In the genomic region with DNA sequence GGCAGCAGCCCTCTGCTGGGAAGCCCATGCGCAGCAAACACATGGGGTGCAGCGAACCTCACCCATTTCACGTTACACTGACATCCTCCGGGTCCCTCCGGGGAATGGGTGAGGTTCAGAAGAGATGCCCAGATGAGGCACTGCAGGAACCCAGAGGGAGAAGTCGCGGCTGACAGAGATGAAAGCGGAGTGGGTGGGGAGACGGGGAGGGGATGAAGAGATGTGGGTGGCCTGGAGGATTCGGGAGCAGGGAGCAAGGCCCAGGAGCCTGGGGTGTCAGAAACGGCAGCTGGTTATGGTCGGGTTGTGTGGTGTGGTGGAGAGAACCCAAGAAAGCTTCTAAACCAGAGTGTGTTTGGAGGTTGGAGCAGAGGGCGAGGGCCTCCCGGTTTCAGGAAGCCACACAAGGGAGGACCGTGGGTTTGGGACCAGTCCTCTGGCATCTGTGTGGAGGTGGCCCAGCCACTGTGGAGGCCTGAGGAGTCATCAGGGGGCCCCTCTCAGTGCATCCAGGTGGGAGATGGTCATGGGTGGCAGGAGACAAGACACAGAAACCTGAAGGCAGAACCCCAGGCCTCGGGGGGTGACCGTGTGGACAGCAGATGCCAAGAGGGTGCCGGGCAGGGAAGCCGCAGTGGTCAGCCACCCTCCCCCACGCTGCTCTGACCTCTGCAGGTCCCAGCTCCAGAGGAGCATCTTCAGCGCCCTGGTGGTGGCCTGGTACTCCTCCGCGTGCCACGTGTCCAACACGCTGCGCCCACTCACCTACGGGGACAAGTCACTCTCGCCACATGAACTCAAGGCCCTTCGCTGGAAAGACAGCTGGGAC, we compare ENCODE assay signal across 1 cellular context.
TF ChIP-seq lines count a peak whose summit lies in the region.

No MANE protein-coding gene starts in this region.

TF ChIP-seq in SK-N-SH treated with all-trans-retinoic acid at 6 μM for 48 hours, 23 proteins besides CTCF, POLR2A, EP300 and RAD21:
- no peak for TF ChIP-seq OSR1 (CRISPR knock-in tag; IDR thresholded peaks at IDR 0.05)
- TF ChIP-seq ZC3H10 (CRISPR knock-in tag; IDR thresholded peaks at IDR 0.05), result no peak
- TF ChIP-seq CSDC2 (CRISPR knock-in tag; IDR thresholded peaks at IDR 0.05), result no peak
- TF ChIP-seq, protein P1, sequence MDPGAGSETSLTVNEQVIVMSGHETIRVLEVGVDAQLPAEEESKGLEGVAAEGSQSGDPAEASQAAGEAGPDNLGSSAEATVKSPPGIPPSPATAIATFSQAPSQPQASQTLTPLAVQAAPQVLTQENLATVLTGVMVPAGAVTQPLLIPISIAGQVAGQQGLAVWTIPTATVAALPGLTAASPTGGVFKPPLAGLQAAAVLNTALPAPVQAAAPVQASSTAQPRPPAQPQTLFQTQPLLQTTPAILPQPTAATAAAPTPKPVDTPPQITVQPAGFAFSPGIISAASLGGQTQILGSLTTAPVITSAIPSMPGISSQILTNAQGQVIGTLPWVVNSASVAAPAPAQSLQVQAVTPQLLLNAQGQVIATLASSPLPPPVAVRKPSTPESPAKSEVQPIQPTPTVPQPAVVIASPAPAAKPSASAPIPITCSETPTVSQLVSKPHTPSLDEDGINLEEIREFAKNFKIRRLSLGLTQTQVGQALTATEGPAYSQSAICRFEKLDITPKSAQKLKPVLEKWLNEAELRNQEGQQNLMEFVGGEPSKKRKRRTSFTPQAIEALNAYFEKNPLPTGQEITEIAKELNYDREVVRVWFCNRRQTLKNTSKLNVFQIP (CRISPR knock-in tag; IDR thresholded peaks at IDR 0.05; ENCODE audit: borderline replicate concordance, low read depth), result no peak
- TF ChIP-seq BACH2 (CRISPR knock-in tag; IDR thresholded peaks at IDR 0.05; ENCODE audit: borderline replicate concordance), result no peak
- TF ChIP-seq, protein P2, sequence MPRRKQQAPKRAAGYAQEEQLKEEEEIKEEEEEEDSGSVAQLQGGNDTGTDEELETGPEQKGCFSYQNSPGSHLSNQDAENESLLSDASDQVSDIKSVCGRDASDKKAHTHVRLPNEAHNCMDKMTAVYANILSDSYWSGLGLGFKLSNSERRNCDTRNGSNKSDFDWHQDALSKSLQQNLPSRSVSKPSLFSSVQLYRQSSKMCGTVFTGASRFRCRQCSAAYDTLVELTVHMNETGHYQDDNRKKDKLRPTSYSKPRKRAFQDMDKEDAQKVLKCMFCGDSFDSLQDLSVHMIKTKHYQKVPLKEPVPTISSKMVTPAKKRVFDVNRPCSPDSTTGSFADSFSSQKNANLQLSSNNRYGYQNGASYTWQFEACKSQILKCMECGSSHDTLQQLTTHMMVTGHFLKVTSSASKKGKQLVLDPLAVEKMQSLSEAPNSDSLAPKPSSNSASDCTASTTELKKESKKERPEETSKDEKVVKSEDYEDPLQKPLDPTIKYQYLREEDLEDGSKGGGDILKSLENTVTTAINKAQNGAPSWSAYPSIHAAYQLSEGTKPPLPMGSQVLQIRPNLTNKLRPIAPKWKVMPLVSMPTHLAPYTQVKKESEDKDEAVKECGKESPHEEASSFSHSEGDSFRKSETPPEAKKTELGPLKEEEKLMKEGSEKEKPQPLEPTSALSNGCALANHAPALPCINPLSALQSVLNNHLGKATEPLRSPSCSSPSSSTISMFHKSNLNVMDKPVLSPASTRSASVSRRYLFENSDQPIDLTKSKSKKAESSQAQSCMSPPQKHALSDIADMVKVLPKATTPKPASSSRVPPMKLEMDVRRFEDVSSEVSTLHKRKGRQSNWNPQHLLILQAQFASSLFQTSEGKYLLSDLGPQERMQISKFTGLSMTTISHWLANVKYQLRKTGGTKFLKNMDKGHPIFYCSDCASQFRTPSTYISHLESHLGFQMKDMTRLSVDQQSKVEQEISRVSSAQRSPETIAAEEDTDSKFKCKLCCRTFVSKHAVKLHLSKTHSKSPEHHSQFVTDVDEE (CRISPR knock-in tag; IDR thresholded peaks at IDR 0.05), result no peak
- no peak for TF ChIP-seq SNAI2 (CRISPR knock-in tag; IDR thresholded peaks at IDR 0.05)
- TF ChIP-seq, protein P3, sequence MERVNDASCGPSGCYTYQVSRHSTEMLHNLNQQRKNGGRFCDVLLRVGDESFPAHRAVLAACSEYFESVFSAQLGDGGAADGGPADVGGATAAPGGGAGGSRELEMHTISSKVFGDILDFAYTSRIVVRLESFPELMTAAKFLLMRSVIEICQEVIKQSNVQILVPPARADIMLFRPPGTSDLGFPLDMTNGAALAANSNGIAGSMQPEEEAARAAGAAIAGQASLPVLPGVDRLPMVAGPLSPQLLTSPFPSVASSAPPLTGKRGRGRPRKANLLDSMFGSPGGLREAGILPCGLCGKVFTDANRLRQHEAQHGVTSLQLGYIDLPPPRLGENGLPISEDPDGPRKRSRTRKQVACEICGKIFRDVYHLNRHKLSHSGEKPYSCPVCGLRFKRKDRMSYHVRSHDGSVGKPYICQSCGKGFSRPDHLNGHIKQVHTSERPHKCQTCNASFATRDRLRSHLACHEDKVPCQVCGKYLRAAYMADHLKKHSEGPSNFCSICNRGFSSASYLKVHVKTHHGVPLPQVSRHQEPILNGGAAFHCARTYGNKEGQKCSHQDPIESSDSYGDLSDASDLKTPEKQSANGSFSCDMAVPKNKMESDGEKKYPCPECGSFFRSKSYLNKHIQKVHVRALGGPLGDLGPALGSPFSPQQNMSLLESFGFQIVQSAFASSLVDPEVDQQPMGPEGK (CRISPR knock-in tag; IDR thresholded peaks at IDR 0.05; ENCODE audit: borderline replicate concordance), result no peak
- TF ChIP-seq, protein P4, sequence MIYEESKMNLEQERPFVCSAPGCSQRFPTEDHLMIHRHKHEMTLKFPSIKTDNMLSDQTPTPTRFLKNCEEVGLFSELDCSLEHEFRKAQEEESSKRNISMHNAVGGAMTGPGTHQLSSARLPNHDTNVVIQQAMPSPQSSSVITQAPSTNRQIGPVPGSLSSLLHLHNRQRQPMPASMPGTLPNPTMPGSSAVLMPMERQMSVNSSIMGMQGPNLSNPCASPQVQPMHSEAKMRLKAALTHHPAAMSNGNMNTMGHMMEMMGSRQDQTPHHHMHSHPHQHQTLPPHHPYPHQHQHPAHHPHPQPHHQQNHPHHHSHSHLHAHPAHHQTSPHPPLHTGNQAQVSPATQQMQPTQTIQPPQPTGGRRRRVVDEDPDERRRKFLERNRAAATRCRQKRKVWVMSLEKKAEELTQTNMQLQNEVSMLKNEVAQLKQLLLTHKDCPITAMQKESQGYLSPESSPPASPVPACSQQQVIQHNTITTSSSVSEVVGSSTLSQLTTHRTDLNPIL (CRISPR knock-in tag; IDR thresholded peaks at IDR 0.05; ENCODE audit: low read depth), result no peak
- no peak for TF ChIP-seq TOX (CRISPR knock-in tag; IDR thresholded peaks at IDR 0.05; ENCODE audit: borderline replicate concordance)
- no peak for TF ChIP-seq RARB (CRISPR knock-in tag; IDR thresholded peaks at IDR 0.05)
- no peak for TF ChIP-seq TCF4 (CRISPR knock-in tag; IDR thresholded peaks at IDR 0.05; ENCODE audit: borderline replicate concordance)
- TF ChIP-seq ISL1 (CRISPR knock-in tag; IDR thresholded peaks at IDR 0.05), result no peak
- TF ChIP-seq ESRRG (CRISPR knock-in tag; IDR thresholded peaks at IDR 0.05), result no peak
- TF ChIP-seq GLIS3 (CRISPR knock-in tag; IDR thresholded peaks at IDR 0.05), result no peak
- TF ChIP-seq ZFP3 (CRISPR knock-in tag; IDR thresholded peaks at IDR 0.05), result no peak
- TF ChIP-seq, protein P5, sequence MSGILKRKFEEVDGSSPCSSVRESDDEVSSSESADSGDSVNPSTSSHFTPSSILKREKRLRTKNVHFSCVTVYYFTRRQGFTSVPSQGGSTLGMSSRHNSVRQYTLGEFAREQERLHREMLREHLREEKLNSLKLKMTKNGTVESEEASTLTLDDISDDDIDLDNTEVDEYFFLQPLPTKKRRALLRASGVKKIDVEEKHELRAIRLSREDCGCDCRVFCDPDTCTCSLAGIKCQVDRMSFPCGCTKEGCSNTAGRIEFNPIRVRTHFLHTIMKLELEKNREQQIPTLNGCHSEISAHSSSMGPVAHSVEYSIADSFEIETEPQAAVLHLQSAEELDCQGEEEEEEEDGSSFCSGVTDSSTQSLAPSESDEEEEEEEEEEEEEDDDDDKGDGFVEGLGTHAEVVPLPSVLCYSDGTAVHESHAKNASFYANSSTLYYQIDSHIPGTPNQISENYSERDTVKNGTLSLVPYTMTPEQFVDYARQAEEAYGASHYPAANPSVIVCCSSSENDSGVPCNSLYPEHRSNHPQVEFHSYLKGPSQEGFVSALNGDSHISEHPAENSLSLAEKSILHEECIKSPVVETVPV (CRISPR knock-in tag; IDR thresholded peaks at IDR 0.05), result no peak
- no peak for TF ChIP-seq ZNF8 (CRISPR knock-in tag; IDR thresholded peaks at IDR 0.05)
- no peak for TF ChIP-seq ZNF70 (CRISPR knock-in tag; IDR thresholded peaks at IDR 0.05)
TF ChIP-seq in SK-N-SH treated with all-trans-retinoic acid at 6 μM for 48 hours: peak in this region for 0.
